ENCODE assay signal across 24 cellular contexts in genomic region chr9:120854596-120855327, GRCh38. TPM values are rescaled to one million over a fixed set of nuclear protein-coding genes. Genes with fewer than 3 reads are reported as not detected.
DNase-seq lines count a peak whose midpoint lies in the region; ATAC-seq and TF ChIP-seq lines count a peak whose summit lies in the region.
"Had no signal": no experiment of that assay in that cellular context is flagged by ENCODE, and none has a peak within 500 bp of the region (broad histone marks: within the 10 kb centered on the region; RNA-seq: fewer than 3 reads in every experiment).

No MANE protein-coding gene starts in this region.

- ATAC-seq in activated T-helper 17 cell treated with anti-CD3 and anti-CD28 coated beads, Interleukin-2, amount 50 U/mL, for 72 hours (replicated peaks) = no peak
- ATAC-seq in naive thymus-derived CD4-positive, alpha-beta T cell = no peak
- no peak for ATAC-seq in HG03025 (IDR thresholded peaks at IDR 0.05; ENCODE audit: low FRiP score, unreplicated experiment)

- no peaks in the 10 kb centered on the region for H3K4me1 ChIP-seq in CD4-positive, alpha-beta memory T cell (ENCODE audit: insufficient read depth, low read length)
- no peaks in the 10 kb centered on the region for H3K4me1 ChIP-seq in naive thymus-derived CD4-positive, alpha-beta T cell (ENCODE audit: control insufficient read depth in 2 of 2, insufficient read depth in 2 of 2, low read length in 2 of 2)
- H3K4me1 ChIP-seq in breast epithelium = no peaks in the 10 kb centered on the region
- H3K4me1 ChIP-seq: Peyer's patch, tibial artery had no signal

- peak overlapping the region; percentile 4 for H3K27ac Mint-ChIP-seq in activated CD4-positive, alpha-beta memory T cell treated with anti-CD3 and anti-CD28 coated beads, Interleukin-2, amount 10 ng/mL, durations not matched to agents 7 days and 5 days
- no peak overlapping the region for H3K27ac Mint-ChIP-seq in activated CD4-positive, alpha-beta memory T cell treated with anti-CD3 and anti-CD28 coated beads for 36 hours
- H3K27ac Mint-ChIP-seq in CD4-positive, alpha-beta memory T cell = peak overlapping the region in 4 of 7 donors; percentile 9 to 74 (median 52)
- H3K27ac Mint-ChIP-seq in activated T-helper 17 cell treated with anti-CD3 and anti-CD28 coated beads, Interleukin-2, amount 50 U/mL, for 72 hours = peak overlapping the region; percentile 74
- H3K27ac Mint-ChIP-seq in naive thymus-derived CD4-positive, alpha-beta T cell = peak overlapping the region in 7 of 9 donors; percentile 7 to 74 (median 52)
- H3K27ac Mint-ChIP-seq: B cell had no signal

- peaks cover 47% of the 10 kb centered on the region for H3K36me3 ChIP-seq in CD4-positive, alpha-beta memory T cell (ENCODE audit: insufficient read depth, low read length)
- H3K36me3 ChIP-seq in naive thymus-derived CD4-positive, alpha-beta T cell (ENCODE audit: control insufficient read depth in 2 of 3, insufficient read depth in 3 of 3, low read length in 3 of 3) = peaks cover 0 to 72% (median 5%) of the 10 kb centered on the region in 3 experiments
- no peaks in the 10 kb centered on the region for H3K36me3 ChIP-seq in breast epithelium

- DNase-seq in activated CD4-positive, alpha-beta memory T cell treated with anti-CD3 and anti-CD28 coated beads, Interleukin-2, amount 10 ng/mL, durations not matched to agents 7 days and 5 days = no peak
- no peak for DNase-seq in activated CD4-positive, alpha-beta memory T cell treated with anti-CD3 and anti-CD28 coated beads for 36 hours
- no peak for DNase-seq in CD4-positive, alpha-beta memory T cell
- no peak for DNase-seq in naive thymus-derived CD4-positive, alpha-beta T cell
- DNase-seq in breast epithelium (ENCODE audit: low spot score in 2 of 2) = no peak
- DNase-seq: activated CD4-positive, alpha-beta T cell treated with anti-CD3 and anti-CD28 coated beads, Interleukin-2, amount 50 U/mL, for 1 hour; COR-L47; DND-41; hypothalamus; immature natural killer cell; KBM-7; mesenchymal stem cell; MG63; NCI-H1105 treated with DMSO at 0.1 percent for 48 hours; NCI-H2029; Peyer's patch; SHP77 treated with DMSO at 0.1 percent for 48 hours; stomach; tibial artery had no signal

- intact Hi-C loops in activated CD4-positive, alpha-beta memory T cell treated with anti-CD3 and anti-CD28 coated beads for 36 hours (cut with micrococcal nuclease) = no loop called here
- intact Hi-C loops in CD4-positive, alpha-beta memory T cell (cut with micrococcal nuclease) = no loop called here
- intact Hi-C loops in naive thymus-derived CD4-positive, alpha-beta T cell (cut with micrococcal nuclease) = no loop called here
- intact Hi-C loops in breast epithelium (cut with DNase I; ENCODE audit: low total_unique reads) = no loop called here

- no peaks in the 10 kb centered on the region for H3K9me3 ChIP-seq in CD4-positive, alpha-beta memory T cell (ENCODE audit: control insufficient read depth in 1 of 2, low read length in 2 of 2)
- H3K9me3 ChIP-seq in naive thymus-derived CD4-positive, alpha-beta T cell (ENCODE audit: control insufficient read depth in 2 of 3, low read length in 3 of 3) = no peaks in the 10 kb centered on the region
- H3K9me3 ChIP-seq in breast epithelium = no peaks in the 10 kb centered on the region
- H3K9me3 ChIP-seq: HAP-1, MG63, Peyer's patch, stomach, tibial artery had no signal

- POLR2A ChIA-PET in activated CD4-positive, alpha-beta memory T cell treated with anti-CD3 and anti-CD28 coated beads, Interleukin-2, amount 10 ng/mL, durations not matched to agents 7 days and 5 days (lab: Charles Lee) = interaction anchor here (1.5 to 7.0 kb wide), 3 partner anchors 9 to 11 kb away, joined by 4 to 59 read pairs (median 11); partner anchors contain the start of gene PSMD5
- POLR2A ChIA-PET in activated CD4-positive, alpha-beta memory T cell treated with anti-CD3 and anti-CD28 coated beads for 36 hours (lab: Charles Lee) = interaction anchor here (1.3 to 1.5 kb wide), 2 partner anchors 8 to 10 kb away, joined by 4 to 7 read pairs; no protein-coding TSS in a partner anchor
- POLR2A ChIA-PET in CD4-positive, alpha-beta memory T cell (lab: Charles Lee; ENCODE audit: partially characterized antibody) = interaction anchor here (1.0 to 4.6 kb wide), 5 partner anchors 8 to 75 kb away, joined by 3 to 29 read pairs (median 3); partner anchors contain the start of gene PSMD5
- POLR2A ChIA-PET in naive thymus-derived CD4-positive, alpha-beta T cell (lab: Charles Lee) = interaction anchor here (0.5 to 3.8 kb wide), 5 partner anchors 7 to 61 kb away, joined by 4 to 26 read pairs (median 5); partner anchors contain the start of genes FBXW2 and PSMD5

- H3K4me1 Mint-ChIP-seq in activated CD4-positive, alpha-beta memory T cell treated with anti-CD3 and anti-CD28 coated beads, Interleukin-2, amount 10 ng/mL, durations not matched to agents 7 days and 5 days = peaks cover 9% of the 10 kb centered on the region
- peaks cover 6% of the 10 kb centered on the region for H3K4me1 Mint-ChIP-seq in activated CD4-positive, alpha-beta memory T cell treated with anti-CD3 and anti-CD28 coated beads for 36 hours (ENCODE audit: low read depth)
- peaks cover 1 to 11% (median 7%) of the 10 kb centered on the region in 4 donors for H3K4me1 Mint-ChIP-seq in CD4-positive, alpha-beta memory T cell
- peaks cover 7% of the 10 kb centered on the region for H3K4me1 Mint-ChIP-seq in activated T-helper 17 cell treated with anti-CD3 and anti-CD28 coated beads, Interleukin-2, amount 50 U/mL, for 72 hours
- peaks cover 7 to 35% (median 22%) of the 10 kb centered on the region in 7 donors for H3K4me1 Mint-ChIP-seq in naive thymus-derived CD4-positive, alpha-beta T cell

- H3K27ac ChIP-seq in CD4-positive, alpha-beta memory T cell (ENCODE audit: low read depth, low read length) = no peak overlapping the region
- peak overlapping the region; percentile 5 for H3K27ac ChIP-seq in naive thymus-derived CD4-positive, alpha-beta T cell (ENCODE audit: low read depth, low read length)
- no peak overlapping the region for H3K27ac ChIP-seq in breast epithelium
- H3K27ac ChIP-seq: Peyer's patch, skin epidermis, stomach had no signal

- H3K27me3 ChIP-seq in CD4-positive, alpha-beta memory T cell (ENCODE audit: insufficient read depth, low read length) = no peaks in the 10 kb centered on the region
- H3K27me3 ChIP-seq in naive thymus-derived CD4-positive, alpha-beta T cell (ENCODE audit: control insufficient read depth in 2 of 2, insufficient read depth in 2 of 2, low read length in 2 of 2) = no peaks in the 10 kb centered on the region
- H3K27me3 ChIP-seq in breast epithelium = no peaks in the 10 kb centered on the region
- H3K27me3 ChIP-seq: MG63, Peyer's patch, stomach, tibial artery had no signal

- TF ChIP-seq CTCF in breast epithelium (IDR thresholded peaks at IDR 0.05) = no peak

- no peak overlapping the region for H3K4me3 ChIP-seq in CD4-positive, alpha-beta memory T cell (ENCODE audit: low read length in 2 of 2)
- no peak overlapping the region for H3K4me3 ChIP-seq in naive thymus-derived CD4-positive, alpha-beta T cell (ENCODE audit: low read length)
- H3K4me3 ChIP-seq in breast epithelium = no peak overlapping the region
- H3K4me3 ChIP-seq: HAP-1, MG63, Peyer's patch, skin epidermis, stomach, tibial artery had no signal

- H3K4me3 Mint-ChIP-seq in activated CD4-positive, alpha-beta memory T cell treated with anti-CD3 and anti-CD28 coated beads, Interleukin-2, amount 10 ng/mL, durations not matched to agents 7 days and 5 days = no peak overlapping the region
- no peak overlapping the region for H3K4me3 Mint-ChIP-seq in activated CD4-positive, alpha-beta memory T cell treated with anti-CD3 and anti-CD28 coated beads for 36 hours
- no peak overlapping the region for H3K4me3 Mint-ChIP-seq in CD4-positive, alpha-beta memory T cell
- no peak overlapping the region for H3K4me3 Mint-ChIP-seq in activated T-helper 17 cell treated with anti-CD3 and anti-CD28 coated beads, Interleukin-2, amount 50 U/mL, for 72 hours
- H3K4me3 Mint-ChIP-seq in naive thymus-derived CD4-positive, alpha-beta T cell = no peak overlapping the region
- H3K4me3 Mint-ChIP-seq: B cell, immature natural killer cell had no signal

- H3K36me3 Mint-ChIP-seq in activated CD4-positive, alpha-beta memory T cell treated with anti-CD3 and anti-CD28 coated beads, Interleukin-2, amount 10 ng/mL, durations not matched to agents 7 days and 5 days (ENCODE audit: low read depth) = peaks cover 84% of the 10 kb centered on the region
- peaks cover 44% of the 10 kb centered on the region for H3K36me3 Mint-ChIP-seq in activated CD4-positive, alpha-beta memory T cell treated with anti-CD3 and anti-CD28 coated beads for 36 hours
- H3K36me3 Mint-ChIP-seq in CD4-positive, alpha-beta memory T cell = peaks cover 32 to 74% of the 10 kb centered on the region in 2 donors
- peaks cover 99% of the 10 kb centered on the region for H3K36me3 Mint-ChIP-seq in activated T-helper 17 cell treated with anti-CD3 and anti-CD28 coated beads, Interleukin-2, amount 50 U/mL, for 72 hours (ENCODE audit: low read depth)
- H3K36me3 Mint-ChIP-seq in naive thymus-derived CD4-positive, alpha-beta T cell = peaks cover 0 to 33% (median 11%) of the 10 kb centered on the region in 5 donors

- no peak for TF ChIP-seq POLR2A in breast epithelium (IDR thresholded peaks at IDR 0.05)

- H3K27me3 Mint-ChIP-seq in activated CD4-positive, alpha-beta memory T cell treated with anti-CD3 and anti-CD28 coated beads, Interleukin-2, amount 10 ng/mL, durations not matched to agents 7 days and 5 days = no peaks in the 10 kb centered on the region
- no peaks in the 10 kb centered on the region for H3K27me3 Mint-ChIP-seq in activated CD4-positive, alpha-beta memory T cell treated with anti-CD3 and anti-CD28 coated beads for 36 hours
- no peaks in the 10 kb centered on the region for H3K27me3 Mint-ChIP-seq in CD4-positive, alpha-beta memory T cell
- H3K27me3 Mint-ChIP-seq in activated T-helper 17 cell treated with anti-CD3 and anti-CD28 coated beads, Interleukin-2, amount 50 U/mL, for 72 hours = no peaks in the 10 kb centered on the region
- no peaks in the 10 kb centered on the region for H3K27me3 Mint-ChIP-seq in naive thymus-derived CD4-positive, alpha-beta T cell
- H3K27me3 Mint-ChIP-seq: B cell had no signal

- CTCF ChIA-PET in activated CD4-positive, alpha-beta memory T cell treated with anti-CD3 and anti-CD28 coated beads, Interleukin-2, amount 10 ng/mL, durations not matched to agents 7 days and 5 days (lab: Charles Lee) = no interaction called here
- CTCF ChIA-PET in activated CD4-positive, alpha-beta memory T cell treated with anti-CD3 and anti-CD28 coated beads for 36 hours (lab: Charles Lee) = interaction anchor here (1.6 kb wide), 1 partner anchor 82 kb away, joined by 6 read pairs; no protein-coding TSS in a partner anchor
- CTCF ChIA-PET in CD4-positive, alpha-beta memory T cell (lab: Charles Lee; ENCODE audit: partially characterized antibody) = no interaction called here
- CTCF ChIA-PET in naive thymus-derived CD4-positive, alpha-beta T cell (lab: Charles Lee) = no interaction called here

- no peaks in the 10 kb centered on the region for H3K9me3 Mint-ChIP-seq in activated CD4-positive, alpha-beta memory T cell treated with anti-CD3 and anti-CD28 coated beads, Interleukin-2, amount 10 ng/mL, durations not matched to agents 7 days and 5 days
- H3K9me3 Mint-ChIP-seq in activated CD4-positive, alpha-beta memory T cell treated with anti-CD3 and anti-CD28 coated beads for 36 hours = no peaks in the 10 kb centered on the region
- no peaks in the 10 kb centered on the region for H3K9me3 Mint-ChIP-seq in CD4-positive, alpha-beta memory T cell
- no peaks in the 10 kb centered on the region for H3K9me3 Mint-ChIP-seq in activated T-helper 17 cell treated with anti-CD3 and anti-CD28 coated beads, Interleukin-2, amount 50 U/mL, for 72 hours
- no peaks in the 10 kb centered on the region for H3K9me3 Mint-ChIP-seq in naive thymus-derived CD4-positive, alpha-beta T cell
- H3K9me3 Mint-ChIP-seq: immature natural killer cell had no signal

RNA-seq across cellular contexts. Expression of gene PSMD5, which starts 12.0 kb away (rescaled TPM):
- total RNA-seq in activated CD4-positive, alpha-beta memory T cell treated with anti-CD3 and anti-CD28 coated beads, Interleukin-2, amount 10 ng/mL, durations not matched to agents 7 days and 5 days = 10 to 100 TPM; 51.8 to 64.0 TPM
- 10 to 100 TPM; 69.7 to 71.0 TPM for total RNA-seq in activated CD4-positive, alpha-beta memory T cell treated with anti-CD3 and anti-CD28 coated beads for 36 hours
- total RNA-seq in CD4-positive, alpha-beta memory T cell = 10 to 100 TPM; 46.4 to 59.0 TPM
- polyA plus RNA-seq in CD4-positive, alpha-beta memory T cell = 10 to 100 TPM; 23.1 to 25.7 TPM
- total RNA-seq in activated T-helper 17 cell treated with anti-CD3 and anti-CD28 coated beads, Interleukin-2, amount 50 U/mL, for 72 hours = 10 to 100 TPM; 60.2 to 62.8 TPM
- total RNA-seq in naive thymus-derived CD4-positive, alpha-beta T cell = 10 to 100 TPM; 33.5 to 63.9 (median 44.0) TPM
- 10 to 100 TPM; 22.3 to 29.2 TPM for polyA plus RNA-seq in naive thymus-derived CD4-positive, alpha-beta T cell
- 10 to 100 TPM; 48.3 to 54.1 (median 50.3) TPM for total RNA-seq in breast epithelium

RNA-seq across cellular contexts. Expression of gene PHF19, which starts 22.2 kb away (rescaled TPM):
- 100 to 1,000 TPM; 229 TPM for total RNA-seq in activated CD4-positive, alpha-beta memory T cell treated with anti-CD3 and anti-CD28 coated beads, Interleukin-2, amount 10 ng/mL, durations not matched to agents 7 days and 5 days
- total RNA-seq in activated CD4-positive, alpha-beta memory T cell treated with anti-CD3 and anti-CD28 coated beads for 36 hours = 100 to 1,000 TPM; 183 to 189 TPM
- 100 to 1,000 TPM; 194 to 201 TPM for total RNA-seq in CD4-positive, alpha-beta memory T cell
- polyA plus RNA-seq in CD4-positive, alpha-beta memory T cell = 10 to 100 TPM; 15.4 to 17.8 TPM
- total RNA-seq in activated T-helper 17 cell treated with anti-CD3 and anti-CD28 coated beads, Interleukin-2, amount 50 U/mL, for 72 hours = 100 to 1,000 TPM; 236 to 258 TPM
- total RNA-seq in naive thymus-derived CD4-positive, alpha-beta T cell = 100 to 1,000 TPM in 3 of 5 experiments, 10 to 100 TPM in 2; 65.9 to 271 (median 197) TPM
- 10 to 100 TPM; 13.1 to 16.5 TPM for polyA plus RNA-seq in naive thymus-derived CD4-positive, alpha-beta T cell
- 10 to 100 TPM; 16.5 to 33.1 (median 19.0) TPM for total RNA-seq in breast epithelium
